ENCODE assay signal across 9 cellular contexts in genomic region chr12:106342397-106343212, GRCh38. TPM values are rescaled to one million over a fixed set of nuclear protein-coding genes. Genes with fewer than 3 reads are reported as not detected.
DNase-seq lines count a peak whose midpoint lies in the region; ATAC-seq and TF ChIP-seq lines count a peak whose summit lies in the region.
"Had no signal": no experiment of that assay in that cellular context is flagged by ENCODE, and none has a peak within 500 bp of the region (broad histone marks: within the 10 kb centered on the region; RNA-seq: fewer than 3 reads in every experiment).

No MANE protein-coding gene starts in this region.

- 12 to 14% methylated on average over 9 of the region's 9 CpGs for WGBS in aorta, 2 donors

- ATAC-seq in aorta (ENCODE audit: low FRiP score) (peak; percentile 92), GM21447 (IDR thresholded peaks at IDR 0.05; ENCODE audit: unreplicated experiment) (no peak), GM19467 (IDR thresholded peaks at IDR 0.05; ENCODE audit: unreplicated experiment) (no peak)

- no peak overlapping the region for H3K9ac ChIP-seq in muscle layer of colon (ENCODE audit: low read length)

- peak; percentile 6 for DNase-seq in NCI-H510A treated with DMSO at 0.1 percent for 48 hours (lab: John Stamatoyannopoulos, UW)
- DNase-seq in NCI-H510A (lab: John Stamatoyannopoulos, UW), result no peak
- DNase-seq in epithelial cell of esophagus (ENCODE audit: low read depth), result peak; percentile 65
- DNase-seq in aorta, result peak; percentile 85 to 88
- no peak for DNase-seq in cerebellar cortex (ENCODE audit: low spot score)
- DNase-seq: CD4-positive, CD25-positive, alpha-beta regulatory T cell had no signal

- peaks cover 24% of the 10 kb centered on the region for H3K36me3 ChIP-seq in muscle layer of colon (ENCODE audit: insufficient read depth, low read length)
- H3K36me3 ChIP-seq in aorta (ENCODE audit: control insufficient read depth in 1 of 2, insufficient read depth in 2 of 2, low read length in 1 of 2), result peaks cover 0 to 4% of the 10 kb centered on the region in 2 donors

- H3K27ac ChIP-seq in muscle layer of colon (ENCODE audit: low read depth, low read length), result peak overlapping the region; percentile 66
- H3K27ac ChIP-seq in aorta (ENCODE audit: low read depth in 1 of 2, low read length in 2 of 2), result peak overlapping the region in 1 of 2 donors; percentile 67

- intact Hi-C loops in aorta (cut with DNase I), result loop anchor here in 1 of 2 donors (5.0 kb wide), 1 partner anchor 115 kb away; no protein-coding TSS in a partner anchor

- no peaks in the 10 kb centered on the region for H3K27me3 ChIP-seq in muscle layer of colon (ENCODE audit: control insufficient read depth in 1 of 2, insufficient read depth in 2 of 2, low read length in 2 of 2)
- H3K27me3 ChIP-seq in aorta (ENCODE audit: control insufficient read depth in 1 of 2, insufficient read depth in 2 of 2, low read length in 1 of 2), result no peaks in the 10 kb centered on the region

- TF ChIP-seq CTCF in epithelial cell of esophagus (IDR thresholded peaks at IDR 0.05; ENCODE audit: insufficient read depth, low read depth, low read length, missing control alignments), result no peak

- H3K9me3 ChIP-seq in muscle layer of colon (ENCODE audit: low read length) (no peaks in the 10 kb centered on the region), aorta (ENCODE audit: control insufficient read depth, low read length) (no peaks in the 10 kb centered on the region)

- H3K4me1 ChIP-seq in muscle layer of colon (ENCODE audit: insufficient read depth, low read length) (peaks cover 27% of the 10 kb centered on the region), aorta (ENCODE audit: control insufficient read depth in 1 of 2, insufficient read depth in 2 of 2, low read length in 2 of 2) (peaks cover 0 to 4% of the 10 kb centered on the region in 2 donors)

- peak overlapping the region; percentile 35 for H3K4me3 ChIP-seq in epithelial cell of esophagus (ENCODE audit: low read length)
- peak overlapping the region in 1 of 2 donors; percentile 3 for H3K4me3 ChIP-seq in muscle layer of colon (ENCODE audit: low read depth in 1 of 2, low read length in 2 of 2)
- peak overlapping the region in 1 of 2 donors; percentile 26 for H3K4me3 ChIP-seq in aorta (ENCODE audit: low read length in 2 of 2)

RNA-seq across cellular contexts. Expression of gene POLR3B, which starts 14.9 kb away (rescaled TPM):
- total RNA-seq in aorta, result 1 to 10 TPM; 5.5 to 8.0 TPM
- 1 to 10 TPM; 2.0 to 2.4 TPM for polyA plus RNA-seq in aorta

RNA-seq across cellular contexts. Expression of gene TCP11L2, which starts 40.1 kb away (rescaled TPM):
- 10 to 100 TPM; 24.8 to 50.9 TPM for total RNA-seq in aorta
- 1 to 10 TPM; 5.5 to 9.2 TPM for polyA plus RNA-seq in aorta

Comparison
In these comparisons a context has a peak if more than half of its experiments do, and no peak if none do; other contexts are left out.
1. DNase-seq: peak in NCI-H510A treated with DMSO at 0.1 percent for 48 hours (single experiment), epithelial cell of esophagus (single experiment) and aorta (2 of 2); none in NCI-H510A (single experiment) and cerebellar cortex (single experiment).